10 cellular contexts compared by ENCODE assay signal in genomic region chr19:6531956-6532243, GRCh38. TPM values are rescaled to one million over a fixed set of nuclear protein-coding genes. Genes with fewer than 3 reads are reported as not detected.
DNase-seq lines count a peak whose midpoint lies in the region; TF ChIP-seq lines count a peak whose summit lies in the region.
"Had no signal": no experiment of that assay in that cellular context is flagged by ENCODE, and none has a peak within 500 bp of the region (broad histone marks: within the 10 kb centered on the region; RNA-seq: fewer than 3 reads in every experiment).

No MANE protein-coding gene starts in this region.

- H3K27ac ChIP-seq in dorsolateral prefrontal cortex = peak overlapping the region in 15 of 59 donors; percentile 47 to 97 (median 89)
- no peak overlapping the region for H3K27ac ChIP-seq in osteoblast (ENCODE audit: low read depth, low read length)

- H3K9me3 ChIP-seq in osteoblast (ENCODE audit: low read depth, low read length) = no peaks in the 10 kb centered on the region

- H4K20me1 ChIP-seq in osteoblast (ENCODE audit: insufficient read depth, low read length) = no peaks in the 10 kb centered on the region

- no peaks in the 10 kb centered on the region for H3K36me3 ChIP-seq in osteoblast (ENCODE audit: insufficient read depth, low read length)

- H3K4me3 ChIP-seq in GM12864 (ENCODE audit: low read depth, low read length) (peak overlapping the region; percentile 72), dorsolateral prefrontal cortex (peak overlapping the region; percentile 60 to 95 (median 82)), osteoblast (ENCODE audit: insufficient read depth, low read length) (peak overlapping the region; percentile 81)

- DNase-seq in GM12864 (ENCODE audit: low read depth) (no peak), MV-4-11 (lab: John Stamatoyannopoulos, UW) (peak; percentile 43), dorsolateral prefrontal cortex (no peak), osteoblast (ENCODE audit: insufficient read length, low spot score, missing footprints) (peak; percentile 68), GM19240 (ENCODE audit: insufficient read length, low spot score) (no peak), NCI-H1694 treated with DMSO at 0.1 percent for 48 hours (lab: John Stamatoyannopoulos, UW) (no peak), CD1c-positive myeloid dendritic cell (ENCODE audit: extremely low spot score) (no peak), amygdala (lab: John Stamatoyannopoulos, UW) (no peak)
- DNase-seq: central memory CD4-positive, alpha-beta T cell had no signal

- no peak overlapping the region for H2AFZ ChIP-seq in osteoblast (ENCODE audit: low read length)

- intact Hi-C loops in dorsolateral prefrontal cortex (cut with DNase I) = loop anchor here in 1 of 2 donors (5.0 to 10.0 kb wide), 2 partner anchors 205 to 247 kb away; partner anchors contain the start of genes GPR108 and TRIP10

- TF ChIP-seq CTCF in GM12864 (IDR thresholded peaks at IDR 0.05; ENCODE audit: low read depth, low read length, missing control alignments) (no peak), dorsolateral prefrontal cortex (IDR thresholded peaks at IDR 0.05 in 54 of 56, conservative IDR thresholded peaks at IDR 0.05 in 2 of 56; ENCODE audit: low read depth in 1 of 56, partially characterized antibody in 56 of 56) (no peak), osteoblast (IDR thresholded peaks at IDR 0.05; ENCODE audit: extremely low read depth, low read depth, low read length) (no peak)

- no peaks in the 10 kb centered on the region for H3K79me2 ChIP-seq in osteoblast (ENCODE audit: insufficient read depth, low read length)

- peaks cover 13% of the 10 kb centered on the region for H3K4me1 ChIP-seq in osteoblast (ENCODE audit: insufficient read depth, low read length)

- peak overlapping the region; percentile 99 for H3K4me2 ChIP-seq in osteoblast (ENCODE audit: insufficient read depth, low read length)

- H3K27me3 ChIP-seq in dorsolateral prefrontal cortex = peaks cover 0 to 5% (median 0%) of the 10 kb centered on the region in 45 donors
- H3K27me3 ChIP-seq in osteoblast (ENCODE audit: insufficient read depth, low read length) = peaks cover 19% of the 10 kb centered on the region

RNA-seq across cellular contexts. Expression of gene TNFSF9, which starts 1.1 kb away (rescaled TPM):
- 10 to 100 TPM in 3 of 120 experiments, 1 to 10 TPM in 117; 2.4 to 16.3 (median 4.8) TPM for total RNA-seq in dorsolateral prefrontal cortex
- 12.7 and 16.6 TPM in 2 replicates for total RNA-seq in osteoblast

RNA-seq across cellular contexts. Expression of gene TUBB4A, which starts 29.8 kb away (rescaled TPM):
- total RNA-seq in dorsolateral prefrontal cortex (1,000 to 10,000 TPM in 16 of 120 experiments, 100 to 1,000 TPM in 104; 306 to 1,743 (median 779) TPM), osteoblast (not detected in 2 replicates)

RNA-seq across cellular contexts. Expression of gene DENND1C, which starts 50.3 kb away (rescaled TPM):
- 1 to 10 TPM in 117 of 120 experiments, under 1 TPM in 3; 0.65 to 5.4 (median 2.4) TPM for total RNA-seq in dorsolateral prefrontal cortex
- total RNA-seq in osteoblast = not detected in 2 replicates

RNA-seq across cellular contexts. Expression of gene CD70, which starts 59.0 kb away (rescaled TPM):
- under 1 TPM in 2 of 120 experiments, not detected in 118; 0.72 to 0.78 TPM for total RNA-seq in dorsolateral prefrontal cortex
- total RNA-seq in osteoblast = 0.29 TPM in 1 of 2 replicates, not detected in the other
- total RNA-seq: lower leg skin had no signal

Comparison
In these comparisons a context has a peak if more than half of its experiments do, and no peak if none do; other contexts are left out.
1. DNase-seq: peak in MV-4-11 (single experiment) and osteoblast (single experiment); none in GM12864 (single experiment), dorsolateral prefrontal cortex (0 of 10), GM19240 (single experiment), NCI-H1694 treated with DMSO at 0.1 percent for 48 hours (single experiment), CD1c-positive myeloid dendritic cell (single experiment) and amygdala (0 of 56).
2. RNA of gene TUBB4A, which starts 29.8 kb away (total RNA-seq): 306 to 1,743 TPM in dorsolateral prefrontal cortex; not detected in osteoblast; every median in the first group is over 100 times any median in the second.
3. Peak in every context shown above with its lines, with median percentiles within 50 percentile points of each other: H3K4me3 ChIP-seq.